ENCODE assay signal across 18 cellular contexts in genomic region chr9:114159562-114160145, GRCh38.
"Had no signal": no experiment of that assay in that cellular context is flagged by ENCODE, and none has a peak within 500 bp of the region (broad histone marks: within the 10 kb centered on the region; RNA-seq: fewer than 3 reads in every experiment).

No MANE protein-coding gene starts in this region.

- H3K36me3 Mint-ChIP-seq: activated naive CD8-positive, alpha-beta T cell treated with anti-CD3 and anti-CD28 coated beads, Interleukin-2, amount 10 ng/mL, durations not matched to agents 7 days and 5 days; T-cell; WTC11 had no signal

- H3K27ac Mint-ChIP-seq: activated CD4-positive, alpha-beta T cell treated with anti-CD3 and anti-CD28 coated beads for 36 hours; activated naive CD8-positive, alpha-beta T cell treated with anti-CD3 and anti-CD28 coated beads, Interleukin-2, amount 10 ng/mL, durations not matched to agents 7 days and 5 days; T-cell; T-helper 2 cell treated with Interferon-gamma antibody and Interleukin-4, amounts not matched to agents 5 μg/mL and 100 μg/mL, for 36 hours; WTC11 had no signal

- ATAC-seq: activated CD4-positive, alpha-beta T cell treated with anti-CD3 and anti-CD28 coated beads for 36 hours; activated T-cell treated with anti-CD3 and anti-CD28 coated beads, Interleukin-2, amount 50 U/mL, for 4 hours; foreskin keratinocyte; left lobe of liver; T-cell; WTC11 had no signal

- H3K36me3 ChIP-seq: prostate gland, thyroid gland had no signal

- H3K4me1 ChIP-seq: prostate gland had no signal

- FAIRE-seq: kidney, TTC549 had no signal

- DNase-seq: activated CD4-positive, alpha-beta T cell treated with anti-CD3 and anti-CD28 coated beads for 36 hours; activated CD4-positive, alpha-beta T cell treated with anti-CD3 and anti-CD28 coated beads, Interleukin-2, amount 50 U/mL, for 48 hours; activated CD8-positive, alpha-beta memory T cell treated with anti-CD3 and anti-CD28 coated beads, Interleukin-2, amount 50 U/mL, for 48 hours; activated naive CD4-positive, alpha-beta T cell treated with Interleukin-2 at 50 U/mL for 16 hours; activated naive CD8-positive, alpha-beta T cell treated with anti-CD3 and anti-CD28 coated beads, Interleukin-2, amount 10 ng/mL, durations not matched to agents 7 days and 5 days; activated T-cell treated with anti-CD3 and anti-CD28 coated beads, Interleukin-2, amount 50 U/mL, for 4 hours; amniotic stem cell; foreskin keratinocyte; kidney; stimulated activated CD4-positive, alpha-beta T cell treated with anti-CD3 and anti-CD28 coated beads, Interleukin-4, amount 100 ng/mL, for 24 hours; stimulated activated naive CD4-positive, alpha-beta T cell treated with Interleukin-2 at 50 U/mL for 16 hours; T-cell; thyroid gland had no signal

- H3K4me3 ChIP-seq: prostate gland, thyroid gland had no signal

- H3K4me3 Mint-ChIP-seq: activated CD4-positive, alpha-beta T cell treated with anti-CD3 and anti-CD28 coated beads for 36 hours; activated naive CD8-positive, alpha-beta T cell treated with anti-CD3 and anti-CD28 coated beads, Interleukin-2, amount 10 ng/mL, durations not matched to agents 7 days and 5 days; activated T-cell treated with anti-CD3 and anti-CD28 coated beads, Interleukin-2, amount 50 U/mL, for 4 hours; T-cell; T-helper 2 cell treated with Interferon-gamma antibody and Interleukin-4, amounts not matched to agents 5 μg/mL and 100 μg/mL, for 36 hours; WTC11 had no signal

- H3K27me3 ChIP-seq: thyroid gland had no signal

- H3K9me3 ChIP-seq: prostate gland, thyroid gland had no signal

- H3K27ac ChIP-seq: foreskin keratinocyte, prostate gland, thyroid gland had no signal

- H3K9me3 Mint-ChIP-seq: activated naive CD8-positive, alpha-beta T cell treated with anti-CD3 and anti-CD28 coated beads, Interleukin-2, amount 10 ng/mL, durations not matched to agents 7 days and 5 days; activated T-cell treated with anti-CD3 and anti-CD28 coated beads, Interleukin-2, amount 50 U/mL, for 4 hours; T-cell; T-helper 2 cell treated with Interferon-gamma antibody and Interleukin-4, amounts not matched to agents 5 μg/mL and 100 μg/mL, for 36 hours; WTC11 had no signal
